13 cellular contexts compared by ENCODE assay signal in the genomic region with DNA sequence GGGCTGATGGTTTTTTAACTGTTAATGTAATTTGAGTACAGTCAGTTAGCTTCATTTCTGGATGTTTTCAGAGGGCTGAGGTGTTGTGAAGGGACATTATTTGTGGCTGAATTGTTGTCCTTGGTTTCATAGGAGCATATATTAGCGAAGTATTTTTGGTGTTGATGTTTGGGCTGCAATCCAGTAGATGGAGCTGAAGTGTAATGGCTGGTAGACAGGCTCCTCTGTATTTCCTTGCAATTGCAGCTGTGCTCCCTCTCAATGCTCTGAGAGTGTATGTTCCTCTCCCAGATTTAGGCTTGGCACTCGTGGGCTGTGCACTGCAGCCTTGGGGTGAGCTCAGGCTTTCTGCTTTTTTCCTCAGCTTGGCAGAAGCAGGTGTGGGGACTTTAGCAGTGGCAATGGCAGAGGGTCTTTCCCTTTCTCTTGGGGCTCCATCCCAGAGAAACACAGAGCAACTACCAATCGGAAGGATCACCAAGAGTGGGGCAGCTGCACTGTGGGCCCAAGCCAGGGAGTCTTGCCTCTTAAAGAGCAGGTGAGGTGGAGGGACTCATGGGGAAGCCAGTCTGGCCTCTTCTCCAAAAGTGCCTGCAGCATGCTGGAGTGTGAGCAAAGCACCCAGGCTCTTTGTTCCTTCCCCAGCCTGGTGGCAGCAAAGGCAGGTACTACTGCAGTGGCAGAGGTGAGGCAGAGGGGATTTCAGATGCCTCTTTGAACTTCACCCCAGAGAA.
DNase-seq lines count a peak whose midpoint lies in the region; ATAC-seq, FAIRE-seq and TF ChIP-seq lines count a peak whose summit lies in the region.
"Had no signal": no experiment of that assay in that cellular context is flagged by ENCODE, and none has a peak within 500 bp of the region (broad histone marks: within the 10 kb centered on the region; RNA-seq: fewer than 3 reads in every experiment).

No MANE protein-coding gene starts in this region.

- no peaks in the 10 kb centered on the region for H4K20me1 ChIP-seq in H1 (replicated peaks in 1 of 2; ENCODE audit: control insufficient read depth in 1 of 2, insufficient read depth in 2 of 2, low read length in 2 of 2)

- H2BK5ac ChIP-seq in H1 (ENCODE audit: low read depth, low read length) = no peak overlapping the region

- H4K5ac ChIP-seq in H1 (ENCODE audit: insufficient read length, low read depth, low read length) = no peak overlapping the region

- H4K91ac ChIP-seq in H1 (replicated peaks; ENCODE audit: insufficient read length, low read length) = no peak overlapping the region

- H2BK20ac ChIP-seq in H1 (ENCODE audit: low read length) = no peak overlapping the region

- no peak overlapping the region for H3K4ac ChIP-seq in H1 (replicated peaks; ENCODE audit: insufficient read length, low read depth, low read length)

- H3K27me3 ChIP-seq in H1 (replicated peaks in 1 of 4; ENCODE audit: control insufficient read depth in 3 of 4, extremely low read depth in 1 of 4, insufficient read depth in 3 of 4, low read length in 3 of 4) (no peaks in the 10 kb centered on the region), upper lobe of right lung (no peaks in the 10 kb centered on the region), MG63 (no peaks in the 10 kb centered on the region)
- H3K27me3 ChIP-seq: right lobe of liver had no signal

- H3K18ac ChIP-seq in H1 (ENCODE audit: extremely low read depth, low read length) = no peak overlapping the region

- no peak overlapping the region for H3K14ac ChIP-seq in H1 (ENCODE audit: insufficient read length)

- H2BK120ac ChIP-seq in H1 (replicated peaks; ENCODE audit: low read depth, low read length) = no peak overlapping the region

- H3K4me2 ChIP-seq in H1 (ENCODE audit: insufficient read depth in 1 of 2, low read depth in 2 of 2, low read length in 2 of 2) = no peak overlapping the region

- 87% methylated on average over 3 of the region's 3 CpGs; no CpG with 5 or more reads in 1 of the 2 experiments for WGBS in H1 (ENCODE audit: extremely low coverage in 1 of 2, insufficient coverage in 1 of 2, insufficient read length in 1 of 2, insufficient replicate concordance in 2 of 2, low coverage in 1 of 2, low lambda C conversion rate in 2 of 2, missing lambda C conversion rate in 1 of 2), 2 experiments

- H3K27ac ChIP-seq in H1 (ENCODE audit: low read depth, low read length) = no peak overlapping the region
- H3K27ac ChIP-seq in upper lobe of right lung = no peak overlapping the region
- H3K27ac ChIP-seq: right lobe of liver had no signal

- no peaks in the 10 kb centered on the region for H3K23me2 ChIP-seq in H1 (ENCODE audit: low read depth, low read length)

- H3K9ac ChIP-seq in H1 (replicated peaks in 1 of 4; ENCODE audit: extremely low read depth in 1 of 4, low read depth in 3 of 4, low read length in 3 of 4) = no peak overlapping the region

- H3K56ac ChIP-seq in H1 (replicated peaks; ENCODE audit: insufficient read length, low read depth, low read length) = no peak overlapping the region

- TF ChIP-seq RAD21 in H1 (IDR thresholded peaks at IDR 0.05 in 1 of 2, conservative IDR thresholded peaks at IDR 0.05 in 1 of 2; ENCODE audit: low read depth in 2 of 2, low read length in 2 of 2) = peak; percentile 87 to 94

- no peaks in the 10 kb centered on the region for H3K36me3 ChIP-seq in H1 (ENCODE audit: control insufficient read depth in 2 of 4, insufficient read depth in 4 of 4, low read length in 3 of 4)
- no peaks in the 10 kb centered on the region for H3K36me3 ChIP-seq in upper lobe of right lung
- H3K36me3 ChIP-seq in MG63 = no peaks in the 10 kb centered on the region
- H3K36me3 ChIP-seq: right lobe of liver had no signal

- TF ChIP-seq EP300 in H1 (IDR thresholded peaks at IDR 0.05; ENCODE audit: borderline replicate concordance in 1 of 2, low read depth in 2 of 2, low read length in 2 of 2) = no peak

- no peaks in the 10 kb centered on the region for H3K79me1 ChIP-seq in H1 (ENCODE audit: low read depth, low read length)

- H2AFZ ChIP-seq in H1 (ENCODE audit: low read length) = peak overlapping the region; percentile 97; the same call in 1 of the 2 replicates

- H3K4me3 ChIP-seq in LNCaP clone FGC (ENCODE audit: low read depth, low read length) (no peak overlapping the region), H1 (ENCODE audit: extremely low read depth in 1 of 4, insufficient read depth in 2 of 4, low read depth in 3 of 4, low read length in 4 of 4) (no peak overlapping the region), upper lobe of right lung (no peak overlapping the region), MG63 (no peak overlapping the region)
- H3K4me3 ChIP-seq: right lobe of liver had no signal

- TF ChIP-seq POLR2A in H1 (IDR thresholded peaks at IDR 0.05; ENCODE audit: control extremely low read depth in 1 of 2, low read depth in 2 of 2, low read length in 2 of 2) = no peak

- no peak overlapping the region for H2BK12ac ChIP-seq in H1 (ENCODE audit: low read depth, low read length)

- no peak overlapping the region for H2BK15ac ChIP-seq in H1 (ENCODE audit: low read length)

- TF ChIP-seq CTCF in LNCaP clone FGC (IDR thresholded peaks at IDR 0.05; ENCODE audit: control insufficient read depth, extremely low read depth, insufficient read depth) (peak; percentile 49), H1 (IDR thresholded peaks at IDR 0.05; ENCODE audit: control extremely low read depth in 1 of 3, insufficient read depth in 1 of 3, low read depth in 1 of 3, low read length in 3 of 3) (peak in 2 of 3 experiments; percentile 60 to 76; a peak in 2 of 4 replicates), upper lobe of right lung (IDR thresholded peaks at IDR 0.05) (no peak)

- intact Hi-C loops in upper lobe of right lung (cut with DNase I) = no loop called here

- peak overlapping the region; percentile 57; the same call in 1 of the 2 replicates for H4K8ac ChIP-seq in H1 (ENCODE audit: extremely low read depth, insufficient read depth, low read length)

- POLR2A ChIA-PET in H1 (lab: Charles Lee; ENCODE audit: partially characterized antibody) = no interaction called here

- DNase-seq in A172 (ENCODE audit: low spot score) (peak; percentile 13), LNCaP clone FGC (ENCODE audit: low read depth) (no peak), H1 (ENCODE audit: low read depth in 1 of 2, low spot score in 2 of 2) (peak in 1 of 2 experiments; percentile 48), NCI-H2029 treated with DMSO at 0.1 percent for 48 hours (lab: John Stamatoyannopoulos, UW) (no peak), upper lobe of right lung (no peak), MG63 (no peak)
- DNase-seq: activated naive CD4-positive, alpha-beta T cell; effector memory CD4-positive, alpha-beta T cell; kidney; NCI-H1930; right lobe of liver had no signal

- ATAC-seq in GM18858 (IDR thresholded peaks at IDR 0.05; ENCODE audit: unreplicated experiment) (peak; percentile 66), HG03045 (IDR thresholded peaks at IDR 0.05; ENCODE audit: unreplicated experiment) (no peak), upper lobe of right lung (no peak)

- no peaks in the 10 kb centered on the region for H3K79me2 ChIP-seq in H1 (ENCODE audit: control insufficient read depth in 1 of 2, insufficient read depth in 2 of 2, low read length in 2 of 2)

- no peaks in the 10 kb centered on the region for H3K9me3 ChIP-seq in H1 (ENCODE audit: insufficient read depth in 2 of 2, low read depth in 1 of 2, low read length in 1 of 2)
- H3K9me3 ChIP-seq in upper lobe of right lung = no peaks in the 10 kb centered on the region
- H3K9me3 ChIP-seq in MG63 = no peaks in the 10 kb centered on the region
- H3K9me3 ChIP-seq: right lobe of liver had no signal

- peaks cover 0 to 3% (median 0%) of the 10 kb centered on the region in 4 experiments; a peak in 1 of 7 replicates for H3K4me1 ChIP-seq in H1 (replicated peaks in 1 of 4; ENCODE audit: control insufficient read depth in 3 of 4, insufficient read depth in 4 of 4, low read length in 3 of 4)
- no peaks in the 10 kb centered on the region for H3K4me1 ChIP-seq in upper lobe of right lung
- H3K4me1 ChIP-seq: right lobe of liver had no signal

- H2AK5ac ChIP-seq in H1 (ENCODE audit: low read depth, low read length) = no peak overlapping the region

- peak; percentile 88 for FAIRE-seq in H1 (lab: Jason Lieb, UNC)
- FAIRE-seq: kidney had no signal

- no peak overlapping the region for H3K23ac ChIP-seq in H1 (ENCODE audit: insufficient read length)

- CTCF ChIA-PET in H1 (lab: Charles Lee; ENCODE audit: partially characterized antibody) = interaction anchor here (0.6 to 3.4 kb wide), 22 partner anchors 9 to 751 kb away, joined by 3 to 18 read pairs (median 4); no protein-coding TSS in a partner anchor

TF ChIP-seq in H1, 55 proteins besides CTCF, POLR2A, EP300 and RAD21 (continues in another document):
- no peak for TF ChIP-seq NRF1 (IDR thresholded peaks at IDR 0.05; ENCODE audit: low read depth, low read length)
- TF ChIP-seq ZNF274 (IDR thresholded peaks at IDR 0.05; ENCODE audit: borderline replicate concordance, extremely low read depth, low read length) = no peak
- no peak for TF ChIP-seq SAP30 (IDR thresholded peaks at IDR 0.05; ENCODE audit: insufficient read depth, insufficient replicate concordance, low read length)
- no peak for TF ChIP-seq SRF (IDR thresholded peaks at IDR 0.05; ENCODE audit: low read depth, low read length)
- no peak for TF ChIP-seq YY1 (IDR thresholded peaks at IDR 0.05; ENCODE audit: low read depth, low read length)
- TF ChIP-seq TAF7 (optimal IDR thresholded peaks at IDR 0.05; ENCODE audit: borderline replicate concordance, low read depth, low read length) = no peak
- no peak for TF ChIP-seq CTBP2 (IDR thresholded peaks at IDR 0.05; ENCODE audit: borderline replicate concordance, insufficient read depth, insufficient read length, low read length)
- no peak for TF ChIP-seq EGR1 (IDR thresholded peaks at IDR 0.05; ENCODE audit: borderline replicate concordance, low read depth, low read length)
